ENCODE assay signal across 26 cellular contexts in genomic region chr16:80303691-80304090, GRCh38.
"Had no signal": no experiment of that assay in that cellular context is flagged by ENCODE, and none has a peak within 500 bp of the region (broad histone marks: within the 10 kb centered on the region; RNA-seq: fewer than 3 reads in every experiment).

No MANE protein-coding gene starts in this region.

- H3K27me3 ChIP-seq: ascending aorta had no signal

- H3K36me3 Mint-ChIP-seq: activated CD8-positive, alpha-beta memory T cell treated with anti-CD3 and anti-CD28 coated beads, Interleukin-2, amount 10 ng/mL, durations not matched to agents 7 days and 5 days; activated naive CD4-positive, alpha-beta T cell treated with anti-CD3 and anti-CD28 coated beads, Interleukin-2, amount 50 U/mL, for 24 hours; T-cell had no signal

- H3K4me1 Mint-ChIP-seq: activated B cell treated with CpG ODN at 0.5 μM for 24 hours; activated CD4-positive, alpha-beta T cell treated with anti-CD3 and anti-CD28 coated beads, Interleukin-2, amount 10 ng/mL, durations not matched to agents 24 days and 14 days; activated CD8-positive, alpha-beta memory T cell treated with anti-CD3 and anti-CD28 coated beads, Interleukin-2, amount 10 ng/mL, durations not matched to agents 7 days and 5 days; activated naive CD4-positive, alpha-beta T cell treated with anti-CD3 and anti-CD28 coated beads, Interleukin-2, amount 50 U/mL, for 24 hours; T-cell had no signal

- FAIRE-seq: TTC549 had no signal

- H3K4me3 ChIP-seq: ascending aorta, SK-N-MC had no signal

- DNase-seq: activated B cell treated with CpG ODN at 0.5 μM for 24 hours; activated CD4-positive, alpha-beta T cell treated with anti-CD3 and anti-CD28 coated beads for 1 hour; activated CD4-positive, alpha-beta T cell treated with anti-CD3 and anti-CD28 coated beads, Interleukin-2, amount 10 ng/mL, durations not matched to agents 24 days and 14 days; activated CD4-positive, alpha-beta T cell treated with anti-CD3 and anti-CD28 coated beads, Interleukin-2, amount 50 U/mL, for 48 hours; activated CD8-positive, alpha-beta memory T cell treated with anti-CD3 and anti-CD28 coated beads, Interleukin-2, amount 10 ng/mL, durations not matched to agents 7 days and 5 days; activated effector memory CD4-positive, alpha-beta T cell treated with Interleukin-2 at 50 U/mL for 16 hours; activated naive CD4-positive, alpha-beta T cell; activated T-cell treated with anti-CD3 and anti-CD28 coated beads, Interleukin-2, amount 50 U/mL, for 24 hours; KG1; NCI-H1092; NCI-H1417; NCI-H1930; NCI-H2107; NCI-H2171 treated with DMSO at 0.1 percent for 48 hours; NCI-H226; NCI-H526 treated with DMSO at 0.1 percent for 48 hours; NCI-H82; SIG-M5; T-cell; T-helper 2 cell; T1000 had no signal

- H3K27ac Mint-ChIP-seq: activated B cell treated with CpG ODN at 0.5 μM for 24 hours; activated CD4-positive, alpha-beta T cell treated with anti-CD3 and anti-CD28 coated beads, Interleukin-2, amount 10 ng/mL, durations not matched to agents 24 days and 14 days; activated CD8-positive, alpha-beta memory T cell treated with anti-CD3 and anti-CD28 coated beads, Interleukin-2, amount 10 ng/mL, durations not matched to agents 7 days and 5 days; activated naive CD4-positive, alpha-beta T cell treated with anti-CD3 and anti-CD28 coated beads, Interleukin-2, amount 50 U/mL, for 24 hours; activated T-cell treated with anti-CD3 and anti-CD28 coated beads, Interleukin-2, amount 50 U/mL, for 24 hours; activated T-helper 1 cell treated with anti-CD3 and anti-CD28 coated beads, Interleukin-12 subunit alpha, Interleukin-12 subunit beta, Interleukin-2, Interleukin-4 antibody, amounts not matched to agents 30 ng/mL and 10 ng/mL and 1 ng/mL, durations not matched to agents 14 hours and 24 hours and 36 hours; T-cell had no signal

- H3K9me3 ChIP-seq: ascending aorta had no signal

- H3K9me3 Mint-ChIP-seq: activated B cell treated with CpG ODN at 0.5 μM for 24 hours; activated CD4-positive, alpha-beta T cell treated with anti-CD3 and anti-CD28 coated beads, Interleukin-2, amount 10 ng/mL, durations not matched to agents 24 days and 14 days; activated naive CD4-positive, alpha-beta T cell treated with anti-CD3 and anti-CD28 coated beads, Interleukin-2, amount 50 U/mL, for 24 hours; activated T-cell treated with anti-CD3 and anti-CD28 coated beads, Interleukin-2, amount 50 U/mL, for 24 hours; activated T-helper 1 cell treated with anti-CD3 and anti-CD28 coated beads, Interleukin-12 subunit alpha, Interleukin-12 subunit beta, Interleukin-2, Interleukin-4 antibody, amounts not matched to agents 30 ng/mL and 10 ng/mL and 1 ng/mL, durations not matched to agents 14 hours and 24 hours and 36 hours; T-cell had no signal

- H3K36me3 ChIP-seq: ascending aorta had no signal

- H3K4me3 Mint-ChIP-seq: activated B cell treated with CpG ODN at 0.5 μM for 24 hours; activated CD4-positive, alpha-beta T cell treated with anti-CD3 and anti-CD28 coated beads, Interleukin-2, amount 10 ng/mL, durations not matched to agents 24 days and 14 days; activated CD8-positive, alpha-beta memory T cell treated with anti-CD3 and anti-CD28 coated beads, Interleukin-2, amount 10 ng/mL, durations not matched to agents 7 days and 5 days; activated naive CD4-positive, alpha-beta T cell treated with anti-CD3 and anti-CD28 coated beads, Interleukin-2, amount 50 U/mL, for 24 hours; activated T-cell treated with anti-CD3 and anti-CD28 coated beads, Interleukin-2, amount 50 U/mL, for 24 hours; activated T-helper 1 cell treated with anti-CD3 and anti-CD28 coated beads, Interleukin-12 subunit alpha, Interleukin-12 subunit beta, Interleukin-2, Interleukin-4 antibody, amounts not matched to agents 30 ng/mL and 10 ng/mL and 1 ng/mL, durations not matched to agents 14 hours and 24 hours and 36 hours; T-cell had no signal

- H3K27ac ChIP-seq: ascending aorta, SK-N-MC had no signal

- ATAC-seq: activated CD8-positive, alpha-beta memory T cell treated with anti-CD3 and anti-CD28 coated beads, Interleukin-2, amount 10 ng/mL, durations not matched to agents 7 days and 5 days; T-cell had no signal
